ENCODE assay signal across 1 cellular context in the genomic region with DNA sequence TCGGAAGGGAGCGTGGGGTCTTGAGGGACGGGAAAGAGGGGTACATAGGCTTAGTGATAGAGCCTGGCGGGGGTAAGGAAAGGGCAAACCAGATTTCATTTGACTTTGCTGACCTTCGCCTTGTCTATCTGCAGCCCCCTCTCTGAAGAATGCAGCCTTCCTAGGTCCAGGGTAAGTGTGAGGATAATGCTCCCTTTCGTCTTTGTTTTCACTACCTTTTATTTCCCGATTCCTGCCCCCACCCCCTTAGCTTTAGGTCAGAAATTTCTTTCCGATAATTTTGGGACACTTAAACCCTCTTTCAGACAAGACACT.
TF ChIP-seq lines count a peak whose summit lies in the region.

No MANE protein-coding gene starts in this region.

TF ChIP-seq in liver, 16 proteins besides CTCF, POLR2A, EP300 and RAD21 (continued from another document):
- TF ChIP-seq, protein P1, sequence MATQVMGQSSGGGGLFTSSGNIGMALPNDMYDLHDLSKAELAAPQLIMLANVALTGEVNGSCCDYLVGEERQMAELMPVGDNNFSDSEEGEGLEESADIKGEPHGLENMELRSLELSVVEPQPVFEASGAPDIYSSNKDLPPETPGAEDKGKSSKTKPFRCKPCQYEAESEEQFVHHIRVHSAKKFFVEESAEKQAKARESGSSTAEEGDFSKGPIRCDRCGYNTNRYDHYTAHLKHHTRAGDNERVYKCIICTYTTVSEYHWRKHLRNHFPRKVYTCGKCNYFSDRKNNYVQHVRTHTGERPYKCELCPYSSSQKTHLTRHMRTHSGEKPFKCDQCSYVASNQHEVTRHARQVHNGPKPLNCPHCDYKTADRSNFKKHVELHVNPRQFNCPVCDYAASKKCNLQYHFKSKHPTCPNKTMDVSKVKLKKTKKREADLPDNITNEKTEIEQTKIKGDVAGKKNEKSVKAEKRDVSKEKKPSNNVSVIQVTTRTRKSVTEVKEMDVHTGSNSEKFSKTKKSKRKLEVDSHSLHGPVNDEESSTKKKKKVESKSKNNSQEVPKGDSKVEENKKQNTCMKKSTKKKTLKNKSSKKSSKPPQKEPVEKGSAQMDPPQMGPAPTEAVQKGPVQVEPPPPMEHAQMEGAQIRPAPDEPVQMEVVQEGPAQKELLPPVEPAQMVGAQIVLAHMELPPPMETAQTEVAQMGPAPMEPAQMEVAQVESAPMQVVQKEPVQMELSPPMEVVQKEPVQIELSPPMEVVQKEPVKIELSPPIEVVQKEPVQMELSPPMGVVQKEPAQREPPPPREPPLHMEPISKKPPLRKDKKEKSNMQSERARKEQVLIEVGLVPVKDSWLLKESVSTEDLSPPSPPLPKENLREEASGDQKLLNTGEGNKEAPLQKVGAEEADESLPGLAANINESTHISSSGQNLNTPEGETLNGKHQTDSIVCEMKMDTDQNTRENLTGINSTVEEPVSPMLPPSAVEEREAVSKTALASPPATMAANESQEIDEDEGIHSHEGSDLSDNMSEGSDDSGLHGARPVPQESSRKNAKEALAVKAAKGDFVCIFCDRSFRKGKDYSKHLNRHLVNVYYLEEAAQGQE (IDR thresholded peaks at IDR 0.05) = no peak
- no peak for TF ChIP-seq SP1 (IDR thresholded peaks at IDR 0.05)
